In the genomic region with DNA sequence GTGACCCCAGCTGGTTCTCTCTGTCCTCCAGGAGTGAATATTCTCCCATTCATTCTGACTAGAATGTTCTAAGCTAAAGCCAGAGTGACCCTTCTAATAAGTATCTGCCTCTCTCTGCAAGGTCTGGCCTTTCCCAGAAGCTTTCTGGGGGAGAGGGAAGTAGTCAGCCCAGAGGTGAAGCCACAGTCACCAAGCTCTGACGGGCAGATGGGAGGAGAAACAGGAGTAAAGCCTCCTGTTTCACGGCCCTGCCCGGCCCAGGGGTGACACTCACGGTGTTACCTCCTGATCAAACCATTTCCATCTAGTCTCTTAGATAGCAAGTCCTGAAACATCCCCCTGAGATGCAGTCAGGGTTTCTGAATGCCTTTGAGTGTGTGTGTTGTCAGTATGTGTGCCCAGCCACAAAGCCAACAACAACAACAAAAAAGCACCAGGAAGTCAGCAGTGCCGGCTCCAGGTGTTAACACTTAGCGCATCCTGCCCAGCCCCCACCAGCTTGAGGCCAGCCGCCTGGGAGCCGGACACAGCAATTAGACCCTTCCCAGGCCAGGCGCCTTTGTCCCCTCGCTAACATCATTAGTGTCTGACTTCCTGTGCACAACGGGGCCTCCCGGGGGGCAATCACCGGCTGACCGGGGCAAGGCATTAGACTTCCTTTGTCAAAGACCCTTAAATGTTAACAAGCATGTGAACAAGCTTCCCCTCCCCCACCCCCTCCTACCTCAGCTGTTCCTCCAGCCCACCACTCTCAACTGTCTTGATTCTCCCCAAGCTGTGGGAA, we compare ENCODE assay signal across 1 cellular context.
TF ChIP-seq lines count a peak whose summit lies in the region.

No MANE protein-coding gene starts in this region.

TF ChIP-seq in SK-N-SH, 30 proteins besides CTCF, POLR2A, EP300 and RAD21 (continued from another document):
- no peak for TF ChIP-seq TAF1 (IDR thresholded peaks at IDR 0.05; ENCODE audit: borderline replicate concordance, low read depth, low read length)
- peak; percentile 64; the same call in 1 of the 2 replicates for TF ChIP-seq TCF12 (IDR thresholded peaks at IDR 0.05)
- TF ChIP-seq, protein P1, sequence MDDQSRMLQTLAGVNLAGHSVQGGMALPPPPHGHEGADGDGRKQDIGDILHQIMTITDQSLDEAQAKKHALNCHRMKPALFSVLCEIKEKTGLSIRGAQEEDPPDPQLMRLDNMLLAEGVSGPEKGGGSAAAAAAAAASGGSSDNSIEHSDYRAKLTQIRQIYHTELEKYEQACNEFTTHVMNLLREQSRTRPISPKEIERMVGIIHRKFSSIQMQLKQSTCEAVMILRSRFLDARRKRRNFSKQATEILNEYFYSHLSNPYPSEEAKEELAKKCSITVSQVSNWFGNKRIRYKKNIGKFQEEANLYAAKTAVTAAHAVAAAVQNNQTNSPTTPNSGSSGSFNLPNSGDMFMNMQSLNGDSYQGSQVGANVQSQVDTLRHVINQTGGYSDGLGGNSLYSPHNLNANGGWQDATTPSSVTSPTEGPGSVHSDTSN (IDR thresholded peaks at IDR 0.05) = no peak
- no peak for TF ChIP-seq POLR2AphosphoS5 (IDR thresholded peaks at IDR 0.05; ENCODE audit: low read depth, low read length)
- TF ChIP-seq FOSL2 (IDR thresholded peaks at IDR 0.05; ENCODE audit: borderline replicate concordance, low read depth) = no peak
- TF ChIP-seq SMC3 (IDR thresholded peaks at IDR 0.05; ENCODE audit: low read depth, low read length) = no peak
- TF ChIP-seq JUND (IDR thresholded peaks at IDR 0.05) = no peak
- TF ChIP-seq GABPA (IDR thresholded peaks at IDR 0.05; ENCODE audit: low read depth) = no peak
- no peak for TF ChIP-seq NFIC (IDR thresholded peaks at IDR 0.05; ENCODE audit: borderline replicate concordance)
- TF ChIP-seq, protein P2, sequence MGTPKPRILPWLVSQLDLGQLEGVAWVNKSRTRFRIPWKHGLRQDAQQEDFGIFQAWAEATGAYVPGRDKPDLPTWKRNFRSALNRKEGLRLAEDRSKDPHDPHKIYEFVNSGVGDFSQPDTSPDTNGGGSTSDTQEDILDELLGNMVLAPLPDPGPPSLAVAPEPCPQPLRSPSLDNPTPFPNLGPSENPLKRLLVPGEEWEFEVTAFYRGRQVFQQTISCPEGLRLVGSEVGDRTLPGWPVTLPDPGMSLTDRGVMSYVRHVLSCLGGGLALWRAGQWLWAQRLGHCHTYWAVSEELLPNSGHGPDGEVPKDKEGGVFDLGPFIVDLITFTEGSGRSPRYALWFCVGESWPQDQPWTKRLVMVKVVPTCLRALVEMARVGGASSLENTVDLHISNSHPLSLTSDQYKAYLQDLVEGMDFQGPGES (IDR thresholded peaks at IDR 0.05; ENCODE audit: low read depth, low read length) = no peak
- TF ChIP-seq, protein P3, sequence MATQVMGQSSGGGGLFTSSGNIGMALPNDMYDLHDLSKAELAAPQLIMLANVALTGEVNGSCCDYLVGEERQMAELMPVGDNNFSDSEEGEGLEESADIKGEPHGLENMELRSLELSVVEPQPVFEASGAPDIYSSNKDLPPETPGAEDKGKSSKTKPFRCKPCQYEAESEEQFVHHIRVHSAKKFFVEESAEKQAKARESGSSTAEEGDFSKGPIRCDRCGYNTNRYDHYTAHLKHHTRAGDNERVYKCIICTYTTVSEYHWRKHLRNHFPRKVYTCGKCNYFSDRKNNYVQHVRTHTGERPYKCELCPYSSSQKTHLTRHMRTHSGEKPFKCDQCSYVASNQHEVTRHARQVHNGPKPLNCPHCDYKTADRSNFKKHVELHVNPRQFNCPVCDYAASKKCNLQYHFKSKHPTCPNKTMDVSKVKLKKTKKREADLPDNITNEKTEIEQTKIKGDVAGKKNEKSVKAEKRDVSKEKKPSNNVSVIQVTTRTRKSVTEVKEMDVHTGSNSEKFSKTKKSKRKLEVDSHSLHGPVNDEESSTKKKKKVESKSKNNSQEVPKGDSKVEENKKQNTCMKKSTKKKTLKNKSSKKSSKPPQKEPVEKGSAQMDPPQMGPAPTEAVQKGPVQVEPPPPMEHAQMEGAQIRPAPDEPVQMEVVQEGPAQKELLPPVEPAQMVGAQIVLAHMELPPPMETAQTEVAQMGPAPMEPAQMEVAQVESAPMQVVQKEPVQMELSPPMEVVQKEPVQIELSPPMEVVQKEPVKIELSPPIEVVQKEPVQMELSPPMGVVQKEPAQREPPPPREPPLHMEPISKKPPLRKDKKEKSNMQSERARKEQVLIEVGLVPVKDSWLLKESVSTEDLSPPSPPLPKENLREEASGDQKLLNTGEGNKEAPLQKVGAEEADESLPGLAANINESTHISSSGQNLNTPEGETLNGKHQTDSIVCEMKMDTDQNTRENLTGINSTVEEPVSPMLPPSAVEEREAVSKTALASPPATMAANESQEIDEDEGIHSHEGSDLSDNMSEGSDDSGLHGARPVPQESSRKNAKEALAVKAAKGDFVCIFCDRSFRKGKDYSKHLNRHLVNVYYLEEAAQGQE (IDR thresholded peaks at IDR 0.05; ENCODE audit: low read depth, low read length) = no peak
- TF ChIP-seq RXRA (IDR thresholded peaks at IDR 0.05; ENCODE audit: borderline replicate concordance, low read depth) = no peak
TF ChIP-seq in SK-N-SH: peak in this region for 5.
